Comparison of ENCODE assay signal across 8 cellular contexts in the genomic region with DNA sequence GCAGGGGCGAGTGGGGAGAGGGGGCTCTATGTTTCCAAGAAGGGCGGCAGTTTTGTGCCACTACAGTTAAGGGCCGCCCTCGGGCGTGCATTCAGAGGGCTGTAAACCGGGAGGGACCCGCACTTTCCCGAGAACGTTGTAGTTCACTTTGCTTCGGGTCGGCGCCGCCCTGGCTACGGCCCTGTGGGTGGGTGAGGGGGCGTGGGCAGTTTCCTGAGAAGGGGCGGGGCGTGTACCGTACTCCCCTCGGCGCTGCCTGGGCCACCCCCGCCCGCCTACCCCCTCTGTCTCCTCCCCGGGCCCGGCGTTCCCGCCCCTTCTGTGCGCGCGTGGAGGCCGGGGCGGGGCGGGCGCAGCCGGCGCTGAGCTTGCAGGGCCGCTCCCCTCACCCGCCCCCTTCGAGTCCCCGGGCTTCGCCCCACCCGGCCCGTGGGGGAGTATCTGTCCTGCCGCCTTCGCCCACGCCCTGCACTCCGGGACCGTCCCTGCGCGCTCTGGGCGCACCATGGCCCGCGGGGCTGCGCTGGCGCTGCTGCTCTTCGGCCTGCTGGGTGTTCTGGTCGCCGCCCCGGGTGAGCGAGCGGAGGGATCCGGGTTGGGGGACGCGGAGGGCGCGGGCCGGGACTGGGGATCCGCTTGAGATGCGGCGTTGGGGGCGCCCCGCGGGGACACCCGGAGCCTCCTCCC. TPM values are rescaled to one million over a fixed set of nuclear protein-coding genes. Genes with fewer than 3 reads are reported as not detected.
DNase-seq lines count a peak whose midpoint lies in the region; TF ChIP-seq lines count a peak whose summit lies in the region.

A gene with protein sequence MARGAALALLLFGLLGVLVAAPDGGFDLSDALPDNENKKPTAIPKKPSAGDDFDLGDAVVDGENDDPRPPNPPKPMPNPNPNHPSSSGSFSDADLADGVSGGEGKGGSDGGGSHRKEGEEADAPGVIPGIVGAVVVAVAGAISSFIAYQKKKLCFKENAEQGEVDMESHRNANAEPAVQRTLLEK (plus strand): TSS at position 440 of the 687 bp plus-strand sequence. CDS start 66 bp downstream, at position 506.

- no peaks in the 10 kb centered on the region for H3K36me3 Mint-ChIP-seq in progenitor cell of endocrine pancreas (ENCODE audit: insufficient read depth)

- no peaks in the 10 kb centered on the region for H3K9me3 Mint-ChIP-seq in progenitor cell of endocrine pancreas (ENCODE audit: low read depth)

- no peaks in the 10 kb centered on the region for H3K27me3 Mint-ChIP-seq in progenitor cell of endocrine pancreas

- peak within 1 kb of the TSS; percentile 88 for H3K27ac ChIP-seq in urinary bladder (ENCODE audit: low read depth)

- H3K4me3 Mint-ChIP-seq in progenitor cell of endocrine pancreas (ENCODE audit: low read depth) = peak within 1 kb of the TSS; percentile 85

- H3K4me3 ChIP-seq in urinary bladder (ENCODE audit: low read depth, low read length) = peak within 1 kb of the TSS; percentile 90

- H3K36me3 ChIP-seq in urinary bladder (ENCODE audit: insufficient read depth) = no peaks in the 10 kb centered on the region

- H3K4me1 Mint-ChIP-seq in progenitor cell of endocrine pancreas (ENCODE audit: low read depth) = peaks cover 49% of the 10 kb centered on the region

- H3K4me1 ChIP-seq in urinary bladder (ENCODE audit: insufficient read depth) = no peaks in the 10 kb centered on the region

- DNase-seq in EH (ENCODE audit: low read depth) (peak; percentile 92), H4 (ENCODE audit: low spot score) (peak; percentile 74), NAMALWA (ENCODE audit: low spot score) (peak; percentile 76), glomerular endothelial cell (ENCODE audit: extremely low read depth, low read depth, low spot score) (no peak), progenitor cell of endocrine pancreas (ENCODE audit: low spot score, unreplicated experiment) (peak; percentile 90), COLO668 (lab: John Stamatoyannopoulos, UW; ENCODE audit: unreplicated experiment) (no peak)
- peak; percentile 90 for DNase-seq in activated effector memory CD4-positive, alpha-beta T cell treated with Interleukin-2 at 50 U/mL for 16 hours

- whole genome bisulfite sequencing in urinary bladder = under 1% methylated on average over 73 of the region's 73 CpGs

- TF ChIP-seq CTCF in progenitor cell of endocrine pancreas (IDR thresholded peaks at IDR 0.05; ENCODE audit: unreplicated experiment) = no peak

- peak within 1 kb of the TSS; percentile 94 for H3K27ac Mint-ChIP-seq in progenitor cell of endocrine pancreas

RNA-seq across cellular contexts. Expression of the gene that starts here (rescaled TPM):
- total RNA-seq in H4 (2014; rRNA removed; shearing (Covaris generic)) = 289 and 391 TPM in 2 replicates
- total RNA-seq in glomerular endothelial cell (777 and 1,080 TPM in 2 replicates), progenitor cell of endocrine pancreas (328 and 362 TPM in 2 replicates), urinary bladder (95.6 TPM)
- polyA plus RNA-seq in urinary bladder = 496 TPM

Comparison
In these comparisons a context has a peak if more than half of its experiments do, and no peak if none do; other contexts are left out.
1. DNase-seq: peak in EH (single experiment), H4 (single experiment), NAMALWA (single experiment), activated effector memory CD4-positive, alpha-beta T cell treated with Interleukin-2 at 50 U/mL for 16 hours (single experiment) and progenitor cell of endocrine pancreas (single experiment); none in glomerular endothelial cell (single experiment) and COLO668 (single experiment).